Comparison of ENCODE assay signal across 23 cellular contexts in genomic region chr2:99926986-99927385, GRCh38.
DNase-seq lines count a peak whose midpoint lies in the region; ATAC-seq and TF ChIP-seq lines count a peak whose summit lies in the region.
"Had no signal": no experiment of that assay in that cellular context is flagged by ENCODE, and none has a peak within 500 bp of the region (broad histone marks: within the 10 kb centered on the region; RNA-seq: fewer than 3 reads in every experiment).

No MANE protein-coding gene starts in this region.

- no peak overlapping the region for H3K4me3 ChIP-seq in AG04450 (ENCODE audit: low read depth, low read length)
- H3K4me3 ChIP-seq in right lobe of liver: no peak overlapping the region
- H3K4me3 ChIP-seq: A549, SJSA1 had no signal

- H3K27ac Mint-ChIP-seq in HFFc6: no peak overlapping the region
- H3K27ac Mint-ChIP-seq: activated naive CD4-positive, alpha-beta T cell treated with anti-CD3 and anti-CD28 coated beads, Interleukin-2, amount 50 U/mL, for 24 hours; CD4-positive, CD25-positive, alpha-beta regulatory T cell; naive thymus-derived CD4-positive, alpha-beta T cell had no signal

- H3K36me3 ChIP-seq in right lobe of liver: no peaks in the 10 kb centered on the region
- H3K36me3 ChIP-seq: SJSA1 had no signal

- H3K27me3 ChIP-seq in AG04450 (ENCODE audit: control insufficient read depth, insufficient read depth, low read length) (no peaks in the 10 kb centered on the region), right lobe of liver (no peaks in the 10 kb centered on the region)
- H3K27me3 ChIP-seq: SJSA1 had no signal

- no peak for TF ChIP-seq POLR2A in right lobe of liver (IDR thresholded peaks at IDR 0.05)

- H3K4me1 ChIP-seq in right lobe of liver: no peaks in the 10 kb centered on the region
- H3K4me1 ChIP-seq: A549, SJSA1 had no signal

- DNase-seq in AG04450 (ENCODE audit: low read depth, low spot score) (peak; percentile 26), HFFc6 (peak; percentile 13), amniotic epithelial cell (ENCODE audit: low read depth) (peak; percentile 27), iris pigment epithelial cell (ENCODE audit: low read depth) (peak; percentile 22), NCI-H1092 (lab: John Stamatoyannopoulos, UW) (no peak), right lobe of liver (no peak)
- DNase-seq in stimulated activated CD4-positive, alpha-beta T cell treated with anti-CD3 and anti-CD28 coated beads, Interleukin-12 subunit alpha, Interleukin-12 subunit beta, amount 100 ng/mL, for 4 hours: no peak
- DNase-seq: activated CD4-positive, alpha-beta T cell treated with anti-CD3 and anti-CD28 coated beads for 4 hours; activated T-cell treated with anti-CD3 and anti-CD28 coated beads, Interleukin-2, amount 50 U/mL, for 48 hours; CD4-positive, CD25-positive, alpha-beta regulatory T cell; DMS 273 treated with DMSO at 0.1 percent for 48 hours; kidney; naive thymus-derived CD4-positive, alpha-beta T cell; NCI-H1417; NCI-H510A; occipital lobe; retina; substantia nigra had no signal

- H3K4me3 Mint-ChIP-seq in HFFc6: no peak overlapping the region
- H3K4me3 Mint-ChIP-seq: activated naive CD4-positive, alpha-beta T cell treated with anti-CD3 and anti-CD28 coated beads, Interleukin-2, amount 50 U/mL, for 24 hours; CD4-positive, CD25-positive, alpha-beta regulatory T cell; naive thymus-derived CD4-positive, alpha-beta T cell had no signal

- POLR2A ChIA-PET in AG04450 (lab: Yijun Ruan, JAX): interaction anchor here (0.8 to 1.0 kb wide), 2 partner anchors 45 to 50 kb away, joined by 3 read pairs; no protein-coding TSS in a partner anchor

- intact Hi-C loops in right lobe of liver (cut with DNase I): no loop called here

- peak overlapping the region; percentile 41 for H3K27ac ChIP-seq in AG04450 (ENCODE audit: low read depth, low read length)
- no peak overlapping the region for H3K27ac ChIP-seq in right lobe of liver
- H3K27ac ChIP-seq: A549, SJSA1 had no signal

- no peaks in the 10 kb centered on the region for H3K9me3 Mint-ChIP-seq in HFFc6

- peaks cover 10% of the 10 kb centered on the region; the same call in 1 of the 2 replicates for H3K4me1 Mint-ChIP-seq in HFFc6 (ENCODE audit: low read depth)
- H3K4me1 Mint-ChIP-seq: activated naive CD4-positive, alpha-beta T cell treated with anti-CD3 and anti-CD28 coated beads, Interleukin-2, amount 50 U/mL, for 24 hours had no signal

- ATAC-seq in right lobe of liver (no peak), GM21390 (IDR thresholded peaks at IDR 0.05; ENCODE audit: unreplicated experiment) (no peak)
- ATAC-seq: A549; naive thymus-derived CD4-positive, alpha-beta T cell; Panc1 had no signal

- TF ChIP-seq CTCF in AG04450 (IDR thresholded peaks at IDR 0.05; ENCODE audit: low read depth, low read length) (no peak), HFFc6 (IDR thresholded peaks at IDR 0.05) (no peak), right lobe of liver (IDR thresholded peaks at IDR 0.05) (no peak)

- H3K9me3 ChIP-seq in AG04450 (ENCODE audit: control insufficient read depth, insufficient read depth, low read length) (no peaks in the 10 kb centered on the region), right lobe of liver (no peaks in the 10 kb centered on the region)
- H3K9me3 ChIP-seq: A549, SJSA1 had no signal

- CTCF ChIA-PET in AG04450 (lab: Charles Lee): interaction anchor here (0.6 to 1.7 kb wide), 3 partner anchors 17 to 318 kb away, joined by 3 to 5 read pairs (median 3); no protein-coding TSS in a partner anchor

- H3K27me3 Mint-ChIP-seq in HFFc6 (ENCODE audit: insufficient read depth): peaks cover 10% of the 10 kb centered on the region
- H3K27me3 Mint-ChIP-seq: activated naive CD4-positive, alpha-beta T cell treated with anti-CD3 and anti-CD28 coated beads, Interleukin-2, amount 50 U/mL, for 24 hours; naive thymus-derived CD4-positive, alpha-beta T cell had no signal

- no peaks in the 10 kb centered on the region for H3K36me3 Mint-ChIP-seq in HFFc6 (ENCODE audit: low read depth)

Comparison
In these comparisons a context has a peak if more than half of its experiments do, and no peak if none do; other contexts are left out.
1. DNase-seq: peak in AG04450 (single experiment), HFFc6 (single experiment), amniotic epithelial cell (single experiment) and iris pigment epithelial cell (single experiment); none in NCI-H1092 (single experiment), right lobe of liver (0 of 3) and stimulated activated CD4-positive, alpha-beta T cell treated with anti-CD3 and anti-CD28 coated beads, Interleukin-12 subunit alpha, Interleukin-12 subunit beta, amount 100 ng/mL, for 4 hours (single experiment).